ENCODE assay signal across 14 cellular contexts in the genomic region with DNA sequence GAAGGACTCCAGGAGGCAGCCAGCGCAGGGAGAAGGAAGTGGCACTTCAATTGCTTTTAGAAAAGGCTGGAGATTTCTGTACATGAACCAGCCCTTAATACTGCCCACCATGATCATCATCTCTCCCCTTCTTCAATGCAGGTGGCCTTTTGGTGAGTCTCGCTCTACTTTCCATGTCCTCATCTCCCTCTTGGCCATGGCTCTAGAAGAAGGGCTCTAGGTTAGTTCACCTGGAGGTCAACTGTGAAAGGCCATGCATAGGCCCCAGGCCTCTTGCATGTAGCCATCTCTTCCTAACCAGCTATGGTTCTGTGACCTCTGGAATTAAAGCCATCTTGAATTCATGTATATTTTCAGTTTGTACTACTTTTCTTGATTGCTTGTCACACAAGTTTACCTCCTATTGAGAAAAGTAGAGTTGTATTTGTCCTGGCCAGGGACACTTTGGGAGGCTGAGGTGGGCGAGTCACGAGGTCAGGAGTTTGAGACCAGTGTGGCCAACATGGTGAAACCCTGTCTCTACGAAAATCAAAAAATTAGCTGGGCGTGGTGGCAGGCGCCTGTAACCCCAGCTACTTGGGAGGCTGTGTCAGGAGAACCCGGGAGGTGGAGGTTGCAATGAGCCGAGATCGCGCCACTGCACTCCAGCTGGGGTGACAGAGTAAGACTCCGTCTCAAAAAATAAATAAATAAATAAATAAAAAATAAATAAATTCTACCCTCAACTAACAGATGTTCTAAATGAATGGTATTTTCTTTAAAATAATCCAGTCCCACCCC. TPM values are rescaled to one million over a fixed set of nuclear protein-coding genes. Genes with fewer than 3 reads are reported as not detected.
DNase-seq lines count a peak whose midpoint lies in the region; ATAC-seq and TF ChIP-seq lines count a peak whose summit lies in the region.
"Had no signal": no experiment of that assay in that cellular context is flagged by ENCODE, and none has a peak within 500 bp of the region (broad histone marks: within the 10 kb centered on the region; RNA-seq: fewer than 3 reads in every experiment).

No MANE protein-coding gene starts in this region.

- intact Hi-C loops in breast epithelium (cut with DNase I; ENCODE audit: low total_unique reads) = no loop called here
- intact Hi-C loops in mammary epithelial cell (cut with micrococcal nuclease) = loop anchor here (10.0 kb wide), 2 partner anchors 218 to 308 kb away; a partner anchor contains a TSS
- intact Hi-C loops in adrenal gland (cut with DNase I) = no loop called here
- intact Hi-C loops in naive thymus-derived CD4-positive, alpha-beta T cell (cut with micrococcal nuclease) = no loop called here
- intact Hi-C loops in transverse colon (cut with DNase I; ENCODE audit: low total_unique reads) = no loop called here

- H3K27ac ChIP-seq in breast epithelium = peak overlapping the region; percentile 87 to 88
- no peak overlapping the region for H3K27ac ChIP-seq in mammary epithelial cell (ENCODE audit: insufficient read depth, low read depth, low read length)
- H3K27ac ChIP-seq in adrenal gland = peak overlapping the region in 3 of 5 donors; percentile 82 to 95 (median 93)
- no peak overlapping the region for H3K27ac ChIP-seq in naive thymus-derived CD4-positive, alpha-beta T cell (ENCODE audit: low read depth, low read length)
- peak overlapping the region; percentile 68 to 76 (median 72) for H3K27ac ChIP-seq in transverse colon

- H3K27me3 ChIP-seq in breast epithelium = no peaks in the 10 kb centered on the region
- no peaks in the 10 kb centered on the region for H3K27me3 ChIP-seq in mammary epithelial cell (ENCODE audit: insufficient read depth, low read length)
- no peaks in the 10 kb centered on the region for H3K27me3 ChIP-seq in adrenal gland
- no peaks in the 10 kb centered on the region for H3K27me3 ChIP-seq in naive thymus-derived CD4-positive, alpha-beta T cell (ENCODE audit: control insufficient read depth in 2 of 2, insufficient read depth in 2 of 2, low read length in 2 of 2)
- H3K27me3 ChIP-seq in transverse colon = no peaks in the 10 kb centered on the region
- H3K27me3 ChIP-seq: suprapubic skin had no signal

- H3K4me1 ChIP-seq in breast epithelium = no peaks in the 10 kb centered on the region
- H3K4me1 ChIP-seq in mammary epithelial cell (ENCODE audit: insufficient read depth, low read length) = peaks cover 29% of the 10 kb centered on the region
- H3K4me1 ChIP-seq in adrenal gland (replicated peaks in 1 of 2) = peaks cover 24 to 37% of the 10 kb centered on the region in 2 donors
- H3K4me1 ChIP-seq in naive thymus-derived CD4-positive, alpha-beta T cell (ENCODE audit: control insufficient read depth in 2 of 2, insufficient read depth in 2 of 2, low read length in 2 of 2) = peaks cover 16 to 26% of the 10 kb centered on the region in 2 donors
- peaks cover 12 to 42% (median 22%) of the 10 kb centered on the region in 4 donors for H3K4me1 ChIP-seq in transverse colon

- H3K9me3 ChIP-seq in breast epithelium (no peaks in the 10 kb centered on the region), mammary epithelial cell (replicated peaks; ENCODE audit: insufficient read depth, low read length) (no peaks in the 10 kb centered on the region), adrenal gland (replicated peaks in 1 of 3) (no peaks in the 10 kb centered on the region), transverse colon (no peaks in the 10 kb centered on the region)
- H3K9me3 ChIP-seq in naive thymus-derived CD4-positive, alpha-beta T cell (ENCODE audit: control insufficient read depth in 2 of 3, low read length in 3 of 3) = no peaks in the 10 kb centered on the region
- H3K9me3 ChIP-seq: suprapubic skin had no signal

- no peak overlapping the region for H2AFZ ChIP-seq in mammary epithelial cell (ENCODE audit: low read depth, low read length)

- H3K36me3 ChIP-seq in breast epithelium (no peaks in the 10 kb centered on the region), mammary epithelial cell (ENCODE audit: insufficient read depth, low read length) (no peaks in the 10 kb centered on the region), adrenal gland (replicated peaks in 1 of 2) (no peaks in the 10 kb centered on the region), transverse colon (no peaks in the 10 kb centered on the region)
- H3K36me3 ChIP-seq in naive thymus-derived CD4-positive, alpha-beta T cell (ENCODE audit: control insufficient read depth in 2 of 3, insufficient read depth in 3 of 3, low read length in 3 of 3) = no peaks in the 10 kb centered on the region
- H3K36me3 ChIP-seq: suprapubic skin had no signal

- TF ChIP-seq EP300 in transverse colon (IDR thresholded peaks at IDR 0.05; ENCODE audit: low read depth) = no peak

- TF ChIP-seq CTCF in breast epithelium (IDR thresholded peaks at IDR 0.05) (no peak), mammary epithelial cell (conservative IDR thresholded peaks at IDR 0.05 in 1 of 2, IDR thresholded peaks at IDR 0.05 in 1 of 2; ENCODE audit: extremely low read depth in 1 of 2, insufficient read depth in 1 of 2, low read depth in 1 of 2, low read length in 2 of 2) (no peak), adrenal gland (IDR thresholded peaks at IDR 0.05) (no peak), transverse colon (IDR thresholded peaks at IDR 0.05) (no peak)

- WGBS in mammary epithelial cell (ENCODE audit: low coverage, missing lambda C conversion rate) = 93% methylated on average over 12 of the region's 12 CpGs
- WGBS in adrenal gland, 4 donors = 96 to 98% (median 97%) methylated on average over 12 of the region's 12 CpGs
- WGBS in transverse colon (ENCODE audit: low coverage in 1 of 2), 2 donors = 94 to 97% methylated on average over 9 to 12 of the region's 12 CpGs

- POLR2A ChIA-PET in naive thymus-derived CD4-positive, alpha-beta T cell (lab: Charles Lee) = interaction anchor here (1.4 to 10.4 kb wide), 2 partner anchors 12 to 82 kb away, joined by 4 to 353 read pairs; a partner anchor contains a TSS

- H3K27ac Mint-ChIP-seq in naive thymus-derived CD4-positive, alpha-beta T cell = peak overlapping the region in 5 of 9 donors; percentile 31 to 91 (median 45)
- H3K27ac Mint-ChIP-seq: memory B cell had no signal

- no peaks in the 10 kb centered on the region for H4K20me1 ChIP-seq in mammary epithelial cell (ENCODE audit: insufficient read depth, low read length)

- peak overlapping the region in 4 of 10 donors; percentile 14 to 69 (median 41) for H3K4me3 Mint-ChIP-seq in naive thymus-derived CD4-positive, alpha-beta T cell
- H3K4me3 Mint-ChIP-seq: memory B cell had no signal

- H3K4me1 Mint-ChIP-seq in naive thymus-derived CD4-positive, alpha-beta T cell = peaks cover 22 to 72% (median 44%) of the 10 kb centered on the region in 7 donors

- CTCF ChIA-PET in mammary epithelial cell (lab: Charles Lee; ENCODE audit: low non-redundant PET) = no interaction called here
- CTCF ChIA-PET in naive thymus-derived CD4-positive, alpha-beta T cell (lab: Charles Lee) = interaction anchor here (0.6 to 6.5 kb wide), 3 partner anchors 13 to 339 kb away, joined by 3 to 95 read pairs (median 21); a partner anchor contains a TSS

- H3K9me3 Mint-ChIP-seq in naive thymus-derived CD4-positive, alpha-beta T cell = no peaks in the 10 kb centered on the region
- H3K9me3 Mint-ChIP-seq: memory B cell had no signal

- DNase-seq in breast epithelium (ENCODE audit: low spot score in 2 of 2) (no peak), mammary epithelial cell (no peak), adrenal gland (no peak), transverse colon (no peak), NCI-H2081 (lab: John Stamatoyannopoulos, UW) (no peak), iPS-NIHi11 (ENCODE audit: low spot score) (no peak), nucleus accumbens (lab: John Stamatoyannopoulos, UW) (no peak)
- DNase-seq in naive thymus-derived CD4-positive, alpha-beta T cell = no peak
- DNase-seq: activated CD4-positive, alpha-beta T cell treated with anti-CD3 and anti-CD28 coated beads for 1 hour; GF-D8; RPMI8226; T-helper 2 cell had no signal

- H3K4me3 ChIP-seq in breast epithelium (no peak overlapping the region), mammary epithelial cell (replicated peaks in 1 of 3; ENCODE audit: insufficient read depth in 1 of 3, low read depth in 2 of 3, low read length in 3 of 3) (no peak overlapping the region), adrenal gland (no peak overlapping the region), transverse colon (no peak overlapping the region)
- no peak overlapping the region for H3K4me3 ChIP-seq in naive thymus-derived CD4-positive, alpha-beta T cell (ENCODE audit: low read length)
- H3K4me3 ChIP-seq: suprapubic skin had no signal

- no TSS peak for BruUV-seq in mammary epithelial cell (replicated peaks; lab: Mats Ljungman, UMichigan)

- peaks cover 0 to 13% (median under 1%) of the 10 kb centered on the region in 5 donors for H3K36me3 Mint-ChIP-seq in naive thymus-derived CD4-positive, alpha-beta T cell
- H3K36me3 Mint-ChIP-seq: memory B cell had no signal

- no peak for ATAC-seq in naive thymus-derived CD4-positive, alpha-beta T cell

- no peak overlapping the region for H3K4me2 ChIP-seq in mammary epithelial cell (ENCODE audit: insufficient read depth, low read depth, low read length)

- H3K9ac ChIP-seq in mammary epithelial cell (ENCODE audit: insufficient read depth, low read length) = no peak overlapping the region

- no peak for TF ChIP-seq POLR2A in breast epithelium (IDR thresholded peaks at IDR 0.05)
- no peak for TF ChIP-seq POLR2A in adrenal gland (IDR thresholded peaks at IDR 0.05)
- no peak for TF ChIP-seq POLR2A in transverse colon (IDR thresholded peaks at IDR 0.05)

- in situ Hi-C loops in mammary epithelial cell (cut with MboI; ENCODE audit: low sequenced_read_pairs in 2 of 2) = no loop called here
- in situ Hi-C loops in transverse colon (cut with MboI; ENCODE audit: low pct_ligation_motif_present in 1 of 4, low pct_unique_long_range_greater_than_20kb in 1 of 4, low sequenced_read_pairs in 3 of 4) = no loop called here

- no peaks in the 10 kb centered on the region for H3K79me2 ChIP-seq in mammary epithelial cell (ENCODE audit: insufficient read depth, low read length)

- H3K27me3 Mint-ChIP-seq in naive thymus-derived CD4-positive, alpha-beta T cell = no peaks in the 10 kb centered on the region

- dilution Hi-C loops in mammary epithelial cell (cut with HindIII; ENCODE audit: low sequenced_read_pairs) = no loop called here

RNA-seq across cellular contexts. Expression of a gene that starts 15.7 kb away (rescaled TPM):
- total RNA-seq in breast epithelium (100 to 1,000 TPM in 1 of 3 donors, 10 to 100 TPM in 2; 75.4 to 137 (median 79.5) TPM), mammary epithelial cell (10 to 100 TPM; 17.0 to 19.3 TPM), adrenal gland (10 to 100 TPM; 27.8 to 69.8 (median 45.1) TPM), transverse colon (10 to 100 TPM; 44.8 to 96.5 (median 65.3) TPM)
- polyA plus RNA-seq in mammary epithelial cell (10.5 TPM), adrenal gland (10 to 100 TPM; 22.6 to 33.8 (median 29.4) TPM)
- 10.4 TPM for polyA minus RNA-seq in mammary epithelial cell
- 10 to 100 TPM; 36.6 to 57.1 (median 54.9) TPM for total RNA-seq in naive thymus-derived CD4-positive, alpha-beta T cell
- polyA plus RNA-seq in naive thymus-derived CD4-positive, alpha-beta T cell = 10 to 100 TPM; 46.1 to 52.7 TPM

Comparison
In these comparisons a context has a peak if more than half of its experiments do, and no peak if none do; other contexts are left out.
1. H3K27ac ChIP-seq: peak in breast epithelium (2 of 2), adrenal gland (3 of 5) and transverse colon (4 of 4); none in mammary epithelial cell (single experiment) and naive thymus-derived CD4-positive, alpha-beta T cell (single experiment).